In genomic region chr15:68441045-68441743, GRCh38 we compare ENCODE assay signal across 23 cellular contexts. TPM values are rescaled to one million over a fixed set of nuclear protein-coding genes. Genes with fewer than 3 reads are reported as not detected.
DNase-seq lines count a peak whose midpoint lies in the region; ATAC-seq, FAIRE-seq and TF ChIP-seq lines count a peak whose summit lies in the region.
"Had no signal": no experiment of that assay in that cellular context is flagged by ENCODE, and none has a peak within 500 bp of the region (broad histone marks: within the 10 kb centered on the region; RNA-seq: fewer than 3 reads in every experiment).

No MANE protein-coding gene starts in this region.

- BruUV-seq in IMR-90 (replicated peaks; lab: Mats Ljungman, UMichigan): no TSS peak

- peak overlapping the region; percentile 80 for H2BK20ac ChIP-seq in IMR-90 (ENCODE audit: low read depth, low read length)

- no peak for FAIRE-seq in urothelium cell line (lab: Jason Lieb, UNC)
- FAIRE-seq: pancreas had no signal

- H3K4me3 ChIP-seq in IMR-90 (ENCODE audit: insufficient read depth, low read depth, low read length) (no peak overlapping the region), esophagus muscularis mucosa (no peak overlapping the region), lower leg skin (ENCODE audit: low read depth, poor library complexity, severe bottlenecking) (no peak overlapping the region)
- H3K4me3 ChIP-seq: BLaER1, dorsolateral prefrontal cortex, GM23338, pancreas, Peyer's patch, suprapubic skin had no signal

- H3K27ac ChIP-seq in IMR-90 (ENCODE audit: insufficient read depth, low read length) (peak overlapping the region; percentile 66; the same call in 1 of the 2 replicates), esophagus muscularis mucosa (replicated peaks in 1 of 4) (peak overlapping the region in 3 of 4 donors; percentile 0 to 40 (median 22))
- H3K27ac ChIP-seq: BLaER1, brain microvascular endothelial cell, dorsolateral prefrontal cortex, pancreas, Peyer's patch, suprapubic skin had no signal

- H3K4me1 ChIP-seq in IMR-90 (ENCODE audit: control insufficient read depth, insufficient read depth, low read length): peaks cover 15% of the 10 kb centered on the region
- peaks cover 0 to 6% (median 3%) of the 10 kb centered on the region in 4 donors for H3K4me1 ChIP-seq in esophagus muscularis mucosa
- H3K4me1 ChIP-seq: pancreas, Peyer's patch had no signal

- in situ Hi-C loops in IMR-90 (cut with MboI; ENCODE audit: low sequenced_read_pairs): no loop called here

- peaks cover 4% of the 10 kb centered on the region; the same call in 1 of the 2 replicates for H3K4me1 Mint-ChIP-seq in WTC11

- no peak for TF ChIP-seq EP300 in esophagus muscularis mucosa (IDR thresholded peaks at IDR 0.05)

- no peaks in the 10 kb centered on the region for H3K9me3 Mint-ChIP-seq in WTC11
- H3K9me3 Mint-ChIP-seq: activated naive CD4-positive, alpha-beta T cell treated with anti-CD3 and anti-CD28 coated beads, Interleukin-2, amount 50 U/mL, for 72 hours; activated T-cell treated with anti-CD3 and anti-CD28 coated beads, Interleukin-2, amount 50 U/mL, for 4 hours; GM23338 had no signal

- peak overlapping the region; percentile 21; the same call in 1 of the 2 replicates for H3K4me2 ChIP-seq in IMR-90 (ENCODE audit: low read depth, low read length)
- H3K4me2 ChIP-seq: BLaER1, GM23338 had no signal

- CTCF ChIA-PET in IMR-90 (lab: Yijun Ruan, JAX): interaction anchor here (0.8 to 1.7 kb wide), 5 partner anchors 10 to 188 kb away, joined by 3 to 4 read pairs (median 3); no protein-coding TSS in a partner anchor
- CTCF ChIA-PET in WTC11 (lab: Charles Lee): no interaction called here

- H4K20me1 ChIP-seq in IMR-90 (ENCODE audit: insufficient read depth, low read length): no peaks in the 10 kb centered on the region
- H4K20me1 ChIP-seq: BLaER1 had no signal

- TF ChIP-seq POLR2A in IMR-90 (IDR thresholded peaks at IDR 0.05; ENCODE audit: low read depth, low read length) (no peak), esophagus muscularis mucosa (IDR thresholded peaks at IDR 0.05; ENCODE audit: low read depth) (no peak), lower leg skin (IDR thresholded peaks at IDR 0.05) (no peak)

- no peak overlapping the region for H2BK5ac ChIP-seq in IMR-90 (ENCODE audit: low read depth, low read length, poor library complexity, severe bottlenecking)

- H3K9me3 ChIP-seq in IMR-90 (ENCODE audit: control insufficient read depth, insufficient read depth, low read length) (no peaks in the 10 kb centered on the region), esophagus muscularis mucosa (peaks cover 0 to 4% (median 0%) of the 10 kb centered on the region in 4 donors)
- H3K9me3 ChIP-seq: BLaER1, pancreas, Peyer's patch, suprapubic skin had no signal

- peak overlapping the region; percentile 34; the same call in 1 of the 2 replicates for H2AK5ac ChIP-seq in IMR-90 (ENCODE audit: low read depth, low read length)

- peak overlapping the region; percentile 54 for H3K14ac ChIP-seq in IMR-90 (replicated peaks; ENCODE audit: low read depth, low read length)

- no peak overlapping the region for H3K56ac ChIP-seq in IMR-90 (ENCODE audit: extremely low read depth, insufficient read depth, low read length)

- peak overlapping the region; percentile 10; the same call in 1 of the 2 replicates for H3K18ac ChIP-seq in IMR-90 (ENCODE audit: low read depth, low read length)

- peaks cover 22% of the 10 kb centered on the region for H3K9me1 ChIP-seq in IMR-90 (ENCODE audit: insufficient read depth, low read length)

- peak overlapping the region; percentile 52; the same call in 1 of the 3 replicates for H2BK15ac ChIP-seq in IMR-90 (ENCODE audit: low read depth, low read length)

- POLR2A ChIA-PET in IMR-90 (lab: Charles Lee; ENCODE audit: unreplicated experiment): no interaction called here
- POLR2A ChIA-PET in WTC11 (lab: Charles Lee): no interaction called here

- no peaks in the 10 kb centered on the region for H3K36me3 ChIP-seq in IMR-90 (ENCODE audit: control insufficient read depth, insufficient read depth, low read length)
- H3K36me3 ChIP-seq in esophagus muscularis mucosa: no peaks in the 10 kb centered on the region
- H3K36me3 ChIP-seq: BLaER1, brain microvascular endothelial cell, pancreas, Peyer's patch, suprapubic skin had no signal

- peak overlapping the region; percentile 67; the same call in 1 of the 2 replicates for H4K91ac ChIP-seq in IMR-90 (ENCODE audit: insufficient read depth, low read depth, low read length)

- intact Hi-C loops in IMR-90 (cut with micrococcal nuclease) (loop anchor here (5.0 kb wide), 1 partner anchor 96 kb away; no protein-coding TSS in a partner anchor), esophagus muscularis mucosa (cut with DNase I) (no loop called here), lower leg skin (cut with DNase I; ENCODE audit: low total_unique reads) (no loop called here)

- peaks cover 20% of the 10 kb centered on the region for H3K27me3 ChIP-seq in IMR-90 (ENCODE audit: control insufficient read depth, insufficient read depth, low read length)
- H3K27me3 ChIP-seq in esophagus muscularis mucosa: peaks cover 0 to 35% (median 0%) of the 10 kb centered on the region in 4 donors
- H3K27me3 ChIP-seq: BLaER1, brain microvascular endothelial cell, pancreas, Peyer's patch had no signal

- no peak overlapping the region for H3K27ac Mint-ChIP-seq in WTC11
- H3K27ac Mint-ChIP-seq: activated naive CD4-positive, alpha-beta T cell treated with anti-CD3 and anti-CD28 coated beads, Interleukin-2, amount 50 U/mL, for 72 hours; GM23338 had no signal

- dilution Hi-C loops in IMR-90 (cut with HindIII; ENCODE audit: low sequenced_read_pairs, unreplicated experiment): no loop called here

- H3K9ac ChIP-seq in IMR-90 (ENCODE audit: low read depth, low read length): no peak overlapping the region
- H3K9ac ChIP-seq: BLaER1 had no signal

- 0% methylated on average over 1 of the region's 3 CpGs; no CpG with 5 or more reads in 1 of the 2 experiments for WGBS in IMR-90 (ENCODE audit: extremely low coverage in 2 of 2, insufficient read length in 1 of 2), 2 experiments
- 53% methylated on average over 3 of the region's 3 CpGs for WGBS in esophagus muscularis mucosa
- WGBS in lower leg skin, 2 donors: 41 to 50% methylated on average over 3 of the region's 3 CpGs

- H3K79me1 ChIP-seq in IMR-90 (ENCODE audit: low read depth in 1 of 2, low read length in 2 of 2): no peaks in the 10 kb centered on the region

- no peak overlapping the region; the same call in 1 of the 2 replicates for H4K5ac ChIP-seq in IMR-90 (ENCODE audit: low read depth, low read length)

- no peaks in the 10 kb centered on the region for H3K36me3 Mint-ChIP-seq in WTC11
- H3K36me3 Mint-ChIP-seq: activated naive CD4-positive, alpha-beta T cell treated with anti-CD3 and anti-CD28 coated beads, Interleukin-2, amount 50 U/mL, for 72 hours had no signal

- ATAC-seq in IMR-90 (ENCODE audit: low read depth) (peak; percentile 87), HG02852 (IDR thresholded peaks at IDR 0.05; ENCODE audit: unreplicated experiment) (no peak), WTC11 (no peak)
- ATAC-seq: activated naive CD4-positive, alpha-beta T cell treated with anti-CD3 and anti-CD28 coated beads, Interleukin-2, amount 50 U/mL, for 72 hours; activated T-cell treated with anti-CD3 and anti-CD28 coated beads, Interleukin-2, amount 50 U/mL, for 4 hours; GM23338 had no signal

- DNase-seq in IMR-90 (peak; percentile 34), esophagus muscularis mucosa (ENCODE audit: extremely low spot score) (peak; percentile 90), lower leg skin (ENCODE audit: low spot score in 2 of 2) (peak; percentile 23 to 78), urothelium cell line (ENCODE audit: low spot score) (peak; percentile 1), occipital lobe (lab: John Stamatoyannopoulos, UW) (no peak), WTC11 (ENCODE audit: low spot score) (no peak)
- DNase-seq: activated CD4-positive, alpha-beta T cell treated with anti-CD3 and anti-CD28 coated beads for 48 hours; activated T-cell treated with anti-CD3 and anti-CD28 coated beads, Interleukin-2, amount 50 U/mL, for 4 hours; brain microvascular endothelial cell; dorsolateral prefrontal cortex; hypothalamus; KG1; kidney glomerular epithelial cell; NCI-H1092; NCI-H774; pancreas; stimulated activated CD4-positive, alpha-beta T cell treated with anti-CD3 and anti-CD28 coated beads, Interleukin-2, amount 100 ng/mL, for 48 hours had no signal

- peak overlapping the region; percentile 78 for H2BK120ac ChIP-seq in IMR-90 (ENCODE audit: low read depth, low read length)

- peak overlapping the region; percentile 85 for H3K4ac ChIP-seq in IMR-90 (ENCODE audit: low read depth, low read length)

- peak overlapping the region in 1 of 2 experiments; percentile 68; a peak in 1 of 4 replicates for H4K8ac ChIP-seq in IMR-90 (ENCODE audit: low read depth in 2 of 2, low read length in 2 of 2)

- H3K27me3 Mint-ChIP-seq in WTC11 (ENCODE audit: low read depth): peaks cover 14% of the 10 kb centered on the region

- H2AFZ ChIP-seq in IMR-90 (replicated peaks; ENCODE audit: low read length, poor library complexity): peak overlapping the region; percentile 4
- H2AFZ ChIP-seq: GM23338 had no signal

- no peak overlapping the region for H3K4me3 Mint-ChIP-seq in WTC11
- H3K4me3 Mint-ChIP-seq: activated T-cell treated with anti-CD3 and anti-CD28 coated beads, Interleukin-2, amount 50 U/mL, for 4 hours; GM23338 had no signal

- TF ChIP-seq CTCF in IMR-90 (conservative IDR thresholded peaks at IDR 0.05; ENCODE audit: low read depth, low read length) (no peak), esophagus muscularis mucosa (IDR thresholded peaks at IDR 0.05) (no peak), lower leg skin (IDR thresholded peaks at IDR 0.05) (no peak), WTC11 (IDR thresholded peaks at IDR 0.05) (no peak)

- peak overlapping the region; percentile 57; the same call in 1 of the 2 replicates for H3K23ac ChIP-seq in IMR-90 (ENCODE audit: low read depth, low read length)

- TF ChIP-seq RAD21 in IMR-90 (IDR thresholded peaks at IDR 0.05; ENCODE audit: low read length): no peak

- H2AK9ac ChIP-seq in IMR-90 (replicated peaks; ENCODE audit: low read depth, low read length, poor library complexity): no peak overlapping the region

TF ChIP-seq in IMR-90, 13 proteins besides CTCF, POLR2A, EP300 and RAD21 (continues in another document):
- TF ChIP-seq MAZ (IDR thresholded peaks at IDR 0.05; ENCODE audit: borderline replicate concordance, low read depth, low read length): no peak

TF ChIP-seq in WTC11, 78 proteins besides CTCF, POLR2A, EP300 and RAD21 (continues in another document):
- TF ChIP-seq OVOL2 (CRISPR knock-in tag; IDR thresholded peaks at IDR 0.05; ENCODE audit: borderline replicate concordance) (no peak), ATF1 (CRISPR knock-in tag; IDR thresholded peaks at IDR 0.05) (no peak), NFE2L1 (CRISPR knock-in tag; IDR thresholded peaks at IDR 0.05) (no peak)

RNA-seq across cellular contexts. Expression of gene ITGA11, which starts 9.2 kb away (rescaled TPM):
- total RNA-seq in IMR-90 (2012; rRNA removed) (2.5 and 4.1 TPM in 2 replicates), esophagus muscularis mucosa (10 to 100 TPM in 2 of 4 donors, 1 to 10 TPM in 2; 3.3 to 15.8 (median 8.6) TPM), lower leg skin (1 to 10 TPM in 2 of 4 donors, under 1 TPM in 2; 0.51 to 3.5 (median 2.0) TPM), occipital lobe (0.62 TPM), WTC11 (2021) (0.11 to 0.60 TPM (median 0.15 TPM) in 3 replicates)
- 5.6 and 6.6 TPM in 2 replicates for polyA plus RNA-seq in IMR-90 (2012; rRNA removed)
- 3.0 and 5.8 TPM in 2 replicates for polyA plus RNA-seq in IMR-90 (2012; cell fraction: cytosol; rRNA removed)
- 6.2 and 6.6 TPM in 2 replicates for polyA plus RNA-seq in IMR-90 (2012; cell fraction: nucleus; rRNA removed; ENCODE audit: low replicate concordance)

Comparison
In these comparisons a context has a peak if more than half of its experiments do, and no peak if none do; other contexts are left out.
1. DNase-seq: peak in IMR-90 (single experiment), esophagus muscularis mucosa (single experiment), lower leg skin (2 of 2) and urothelium cell line (single experiment); none in occipital lobe (single experiment) and WTC11 (single experiment).